ENCODE assay signal across 9 cellular contexts in genomic region chr18:907171-907879, GRCh38. TPM values are rescaled to one million over a fixed set of nuclear protein-coding genes. Genes with fewer than 3 reads are reported as not detected.
A peak's percentile ranks its signal among the peaks of the same experiment; 100 is the strongest.
DNase-seq lines count a peak whose midpoint lies in the region; ATAC-seq, FAIRE-seq and TF ChIP-seq lines count a peak whose summit lies in the region.
"Had no signal": no experiment of that assay in that cellular context is flagged by ENCODE, and none has a peak within 500 bp of the region (broad histone marks: within the 10 kb centered on the region; RNA-seq: fewer than 3 reads in every experiment).

No MANE protein-coding gene starts in this region.

- no peak overlapping the region for H3K4me3 Mint-ChIP-seq in MCF 10A (ENCODE audit: unreplicated experiment)

- POLR2A ChIA-PET in MCF 10A (lab: Yijun Ruan, JAX): no interaction called here

- CTCF ChIA-PET in MCF 10A (lab: Yijun Ruan, JAX): interaction anchor here (0.7 kb wide), 1 partner anchor 54 kb away, joined by 3 read pairs; no protein-coding TSS in a partner anchor

- no peak for FAIRE-seq in keratinocyte (lab: Jason Lieb, UNC)

- BruUV-seq in MCF 10A (replicated peaks; lab: Mats Ljungman, UMichigan): no TSS peak

- H3K4me1 ChIP-seq in breast epithelium (peaks cover 7 to 23% of the 10 kb centered on the region in 2 donors), keratinocyte (ENCODE audit: control insufficient read depth, extremely low read depth, insufficient read depth, low read length) (no peaks in the 10 kb centered on the region), suprapubic skin (peaks cover 46% of the 10 kb centered on the region)

- H3K4me3 ChIP-seq in breast epithelium (peak overlapping the region; percentile 39 to 61 (median 42)), keratinocyte (ENCODE audit: control insufficient read depth in 2 of 3, extremely low read depth in 1 of 3, insufficient read depth in 2 of 3, low read depth in 1 of 3, low read length in 3 of 3) (peak overlapping the region in 1 of 3 experiments; percentile 13), suprapubic skin (peak overlapping the region; percentile 51)
- H3K4me3 ChIP-seq: SJSA1 had no signal

- H3K9ac ChIP-seq in keratinocyte (ENCODE audit: control insufficient read depth, extremely low read depth, insufficient read depth, low read length): no peak overlapping the region

- TF ChIP-seq POLR2A in breast epithelium (IDR thresholded peaks at IDR 0.05) (no peak), suprapubic skin (IDR thresholded peaks at IDR 0.05) (no peak)

- no peaks in the 10 kb centered on the region for H3K79me2 ChIP-seq in keratinocyte (ENCODE audit: control insufficient read depth, insufficient read depth, low read length)

- intact Hi-C loops in breast epithelium (cut with DNase I; ENCODE audit: low total_unique reads) (no loop called here), MCF 10A (cut with micrococcal nuclease) (no loop called here)

- H3K9me3 Mint-ChIP-seq in MCF 10A (ENCODE audit: unreplicated experiment): no peaks in the 10 kb centered on the region

- DNase-seq in breast epithelium (ENCODE audit: low spot score in 2 of 2) (no peak), MCF 10A (ENCODE audit: unreplicated experiment) (no peak), keratinocyte (ENCODE audit: low read depth, low spot score) (no peak), suprapubic skin (ENCODE audit: low spot score in 2 of 2) (no peak), SIG-M5 treated with dmso at 0.1 percent for 504 hours (lab: John Stamatoyannopoulos, UW; ENCODE audit: unreplicated experiment) (no peak)
- peak; percentile 13 for DNase-seq in activated naive CD4-positive, alpha-beta T cell treated with anti-CD3 and anti-CD28 coated beads, Interleukin-2, amount 50 U/mL, for 16 hours

- H3K27me3 Mint-ChIP-seq in MCF 10A (ENCODE audit: insufficient read depth, unreplicated experiment): peaks cover 28% of the 10 kb centered on the region

- ATAC-seq in GM18907 (IDR thresholded peaks at IDR 0.05; ENCODE audit: unreplicated experiment) (no peak), GM21423 (IDR thresholded peaks at IDR 0.05; ENCODE audit: unreplicated experiment) (no peak)

- H3K27me3 ChIP-seq in breast epithelium (peaks cover 16 to 92% of the 10 kb centered on the region in 2 donors), keratinocyte (ENCODE audit: control insufficient read depth, extremely low read depth, insufficient read depth, low read length) (peaks cover 85% of the 10 kb centered on the region), suprapubic skin (peaks cover 100% of the 10 kb centered on the region)

- H4K20me1 ChIP-seq in keratinocyte (ENCODE audit: control insufficient read depth, extremely low read depth, insufficient read depth, low read length): no peaks in the 10 kb centered on the region

- 2% methylated on average over 30 of the region's 72 CpGs for WGBS in suprapubic skin

- H3K9me1 ChIP-seq in keratinocyte (ENCODE audit: control insufficient read depth, extremely low read depth, insufficient read depth, low read length): no peaks in the 10 kb centered on the region

- no peak for TF ChIP-seq EP300 in suprapubic skin (IDR thresholded peaks at IDR 0.05)

- H3K4me1 Mint-ChIP-seq in MCF 10A (ENCODE audit: insufficient read depth, unreplicated experiment): no peaks in the 10 kb centered on the region

- no peak for TF ChIP-seq CTCF in breast epithelium (IDR thresholded peaks at IDR 0.05)
- no peak for TF ChIP-seq CTCF in MCF 10A (IDR thresholded peaks at IDR 0.05; ENCODE audit: unreplicated experiment)
- TF ChIP-seq CTCF in keratinocyte (optimal IDR thresholded peaks at IDR 0.05 in 1 of 3, IDR thresholded peaks at IDR 0.05 in 1 of 3, conservative IDR thresholded peaks at IDR 0.05 in 1 of 3; ENCODE audit: extremely low read depth in 1 of 3, insufficient read depth in 2 of 3, low read length in 3 of 3): no peak
- TF ChIP-seq CTCF in suprapubic skin (IDR thresholded peaks at IDR 0.05): no peak

- H3K36me3 ChIP-seq in breast epithelium (no peaks in the 10 kb centered on the region), keratinocyte (ENCODE audit: control insufficient read depth in 2 of 2, extremely low read depth in 1 of 2, insufficient read depth in 2 of 2, low read length in 2 of 2) (no peaks in the 10 kb centered on the region), suprapubic skin (no peaks in the 10 kb centered on the region)
- H3K36me3 ChIP-seq: SJSA1 had no signal

- H2AFZ ChIP-seq in keratinocyte (ENCODE audit: control insufficient read depth, low read length): no peak overlapping the region

- dilution Hi-C loops in keratinocyte (cut with MboI; ENCODE audit: extremely low pct_ligation_motif_present, low sequenced_read_pairs): no loop called here

- no peak overlapping the region for H3K27ac ChIP-seq in breast epithelium
- no peak overlapping the region for H3K27ac ChIP-seq in keratinocyte (ENCODE audit: control insufficient read depth, insufficient read depth, low read length)
- H3K27ac ChIP-seq in suprapubic skin: no peak overlapping the region
- H3K27ac ChIP-seq: SJSA1 had no signal

- no peaks in the 10 kb centered on the region for H3K9me3 ChIP-seq in breast epithelium
- H3K9me3 ChIP-seq in keratinocyte (ENCODE audit: control insufficient read depth, low read depth, low read length): no peaks in the 10 kb centered on the region
- no peaks in the 10 kb centered on the region for H3K9me3 ChIP-seq in suprapubic skin

- no peak overlapping the region for H3K27ac Mint-ChIP-seq in MCF 10A (ENCODE audit: low read depth, unreplicated experiment)

- no peaks in the 10 kb centered on the region for H3K36me3 Mint-ChIP-seq in MCF 10A (ENCODE audit: insufficient read depth, unreplicated experiment)

- H3K4me2 ChIP-seq in keratinocyte (ENCODE audit: control insufficient read depth, extremely low read depth, insufficient read depth, low read depth, low read length): peak overlapping the region; percentile 37

RNA-seq across cellular contexts. Expression of gene ADCYAP1, which starts 2.7 kb away (rescaled TPM):
- total RNA-seq in breast epithelium (1 to 10 TPM in 1 of 3 donors, under 1 TPM in 1, not detected in 1; 0.33 to 1.2 TPM), MCF 10A (2022) (not detected in 2 replicates), suprapubic skin (not detected)
- polyA plus RNA-seq in keratinocyte: not detected in 3 replicates
- polyA plus RNA-seq in keratinocyte (2011; ENCODE audit: low read depth): not detected
- not detected in 2 replicates for polyA plus RNA-seq in keratinocyte (2011; cell fraction: cytosol; rRNA removed)
- polyA plus RNA-seq in keratinocyte (2011; cell fraction: nucleus; rRNA removed): not detected in 2 replicates
- not detected in 2 replicates for polyA plus RNA-seq in keratinocyte (2012; ENCODE audit: low replicate concordance)
- polyA minus RNA-seq in keratinocyte: not detected in 3 replicates
- polyA minus RNA-seq in keratinocyte (2011; cell fraction: cytosol; rRNA and poly(A)+ RNA removed): not detected
- polyA minus RNA-seq in keratinocyte (2011; cell fraction: nucleus; rRNA and poly(A)+ RNA removed): not detected in 2 replicates
- total RNA-seq: SJSA1 had no signal
